1 cellular context compared by ENCODE assay signal in the genomic region with DNA sequence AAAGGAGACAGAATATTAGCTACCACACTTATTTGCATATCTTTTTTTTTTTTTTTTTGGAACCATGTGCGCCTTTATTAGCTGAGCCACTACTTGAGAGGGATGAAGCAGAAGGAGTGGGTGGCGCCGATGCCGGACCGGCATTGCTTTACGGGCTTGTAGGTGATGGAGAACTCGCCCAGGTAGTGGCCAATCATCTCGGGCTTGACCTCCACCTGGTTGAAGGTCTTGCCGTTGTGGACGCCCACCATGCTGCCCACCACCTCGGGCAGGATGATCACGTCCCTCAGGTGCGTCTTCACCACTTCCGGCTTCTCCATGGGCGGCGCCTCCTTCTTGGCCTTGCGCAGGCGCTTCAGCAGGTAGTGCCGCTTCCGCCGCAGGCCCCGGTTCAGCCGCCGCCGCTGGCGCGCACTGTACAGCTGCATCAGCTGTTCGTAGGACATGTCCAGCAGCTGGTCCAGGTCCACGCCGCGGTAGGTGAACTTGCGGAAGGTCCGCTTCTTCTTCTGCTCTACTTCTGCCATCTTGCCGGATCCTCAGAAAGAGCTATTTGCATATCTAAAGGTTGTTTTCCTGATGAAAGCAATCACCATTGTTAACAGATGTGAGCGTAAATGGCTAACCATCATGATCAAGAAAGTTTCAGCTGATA.
TF ChIP-seq lines count a peak whose summit lies in the region.

No MANE protein-coding gene starts in this region.

TF ChIP-seq in HEK293, 187 proteins besides CTCF, POLR2A, EP300 and RAD21 (continued from another document):
- TF ChIP-seq, protein P1, sequence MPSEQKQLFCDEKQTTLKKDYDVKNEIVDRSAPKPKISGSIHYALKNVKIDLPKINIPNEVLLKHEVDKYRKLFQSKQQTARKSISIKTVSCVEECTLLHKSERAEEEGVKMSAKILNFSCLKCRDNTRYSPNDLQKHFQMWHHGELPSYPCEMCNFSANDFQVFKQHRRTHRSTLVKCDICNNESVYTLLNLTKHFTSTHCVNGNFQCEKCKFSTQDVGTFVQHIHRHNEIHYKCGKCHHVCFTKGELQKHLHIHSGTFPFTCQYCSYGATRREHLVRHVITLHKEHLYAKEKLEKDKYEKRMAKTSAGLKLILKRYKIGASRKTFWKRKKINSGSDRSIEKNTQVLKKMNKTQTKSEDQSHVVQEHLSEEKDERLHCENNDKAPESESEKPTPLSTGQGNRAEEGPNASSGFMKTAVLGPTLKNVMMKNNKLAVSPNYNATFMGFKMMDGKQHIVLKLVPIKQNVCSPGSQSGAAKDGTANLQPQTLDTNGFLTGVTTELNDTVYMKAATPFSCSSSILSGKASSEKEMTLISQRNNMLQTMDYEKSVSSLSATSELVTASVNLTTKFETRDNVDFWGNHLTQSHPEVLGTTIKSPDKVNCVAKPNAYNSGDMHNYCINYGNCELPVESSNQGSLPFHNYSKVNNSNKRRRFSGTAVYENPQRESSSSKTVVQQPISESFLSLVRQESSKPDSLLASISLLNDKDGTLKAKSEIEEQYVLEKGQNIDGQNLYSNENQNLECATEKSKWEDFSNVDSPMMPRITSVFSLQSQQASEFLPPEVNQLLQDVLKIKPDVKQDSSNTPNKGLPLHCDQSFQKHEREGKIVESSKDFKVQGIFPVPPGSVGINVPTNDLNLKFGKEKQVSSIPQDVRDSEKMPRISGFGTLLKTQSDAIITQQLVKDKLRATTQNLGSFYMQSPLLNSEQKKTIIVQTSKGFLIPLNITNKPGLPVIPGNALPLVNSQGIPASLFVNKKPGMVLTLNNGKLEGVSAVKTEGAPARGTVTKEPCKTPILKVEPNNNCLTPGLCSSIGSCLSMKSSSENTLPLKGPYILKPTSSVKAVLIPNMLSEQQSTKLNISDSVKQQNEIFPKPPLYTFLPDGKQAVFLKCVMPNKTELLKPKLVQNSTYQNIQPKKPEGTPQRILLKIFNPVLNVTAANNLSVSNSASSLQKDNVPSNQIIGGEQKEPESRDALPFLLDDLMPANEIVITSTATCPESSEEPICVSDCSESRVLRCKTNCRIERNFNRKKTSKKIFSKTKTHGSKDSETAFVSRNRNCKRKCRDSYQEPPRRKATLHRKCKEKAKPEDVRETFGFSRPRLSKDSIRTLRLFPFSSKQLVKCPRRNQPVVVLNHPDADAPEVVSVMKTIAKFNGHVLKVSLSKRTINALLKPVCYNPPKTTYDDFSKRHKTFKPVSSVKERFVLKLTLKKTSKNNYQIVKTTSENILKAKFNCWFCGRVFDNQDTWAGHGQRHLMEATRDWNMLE (tag by site-specific recombination; conservative IDR thresholded peaks at IDR 0.05; ENCODE audit: low read depth) = peak; percentile 74
- TF ChIP-seq ZEB2 (tag by site-specific recombination; IDR thresholded peaks at IDR 0.05) (peak; percentile 31; the same call in 1 of the 2 replicates), ZNF335 (tag by site-specific recombination; conservative IDR thresholded peaks at IDR 0.05) (peak; percentile 66), SP2 (tag by site-specific recombination; IDR thresholded peaks at IDR 0.05) (peak; percentile 35; the same call in 1 of the 2 replicates)
- TF ChIP-seq, protein P2, sequence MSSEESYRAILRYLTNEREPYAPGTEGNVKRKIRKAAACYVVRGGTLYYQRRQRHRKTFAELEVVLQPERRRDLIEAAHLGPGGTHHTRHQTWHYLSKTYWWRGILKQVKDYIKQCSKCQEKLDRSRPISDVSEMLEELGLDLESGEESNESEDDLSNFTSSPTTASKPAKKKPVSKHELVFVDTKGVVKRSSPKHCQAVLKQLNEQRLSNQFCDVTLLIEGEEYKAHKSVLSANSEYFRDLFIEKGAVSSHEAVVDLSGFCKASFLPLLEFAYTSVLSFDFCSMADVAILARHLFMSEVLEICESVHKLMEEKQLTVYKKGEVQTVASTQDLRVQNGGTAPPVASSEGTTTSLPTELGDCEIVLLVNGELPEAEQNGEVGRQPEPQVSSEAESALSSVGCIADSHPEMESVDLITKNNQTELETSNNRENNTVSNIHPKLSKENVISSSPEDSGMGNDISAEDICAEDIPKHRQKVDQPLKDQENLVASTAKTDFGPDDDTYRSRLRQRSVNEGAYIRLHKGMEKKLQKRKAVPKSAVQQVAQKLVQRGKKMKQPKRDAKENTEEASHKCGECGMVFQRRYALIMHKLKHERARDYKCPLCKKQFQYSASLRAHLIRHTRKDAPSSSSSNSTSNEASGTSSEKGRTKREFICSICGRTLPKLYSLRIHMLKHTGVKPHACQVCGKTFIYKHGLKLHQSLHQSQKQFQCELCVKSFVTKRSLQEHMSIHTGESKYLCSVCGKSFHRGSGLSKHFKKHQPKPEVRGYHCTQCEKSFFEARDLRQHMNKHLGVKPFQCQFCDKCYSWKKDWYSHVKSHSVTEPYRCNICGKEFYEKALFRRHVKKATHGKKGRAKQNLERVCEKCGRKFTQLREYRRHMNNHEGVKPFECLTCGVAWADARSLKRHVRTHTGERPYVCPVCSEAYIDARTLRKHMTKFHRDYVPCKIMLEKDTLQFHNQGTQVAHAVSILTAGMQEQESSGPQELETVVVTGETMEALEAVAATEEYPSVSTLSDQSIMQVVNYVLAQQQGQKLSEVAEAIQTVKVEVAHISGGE (tag by site-specific recombination; conservative IDR thresholded peaks at IDR 0.05; ENCODE audit: low read depth) = peak; percentile 57; the same call in 1 of the 2 replicates
- TF ChIP-seq, protein P3, sequence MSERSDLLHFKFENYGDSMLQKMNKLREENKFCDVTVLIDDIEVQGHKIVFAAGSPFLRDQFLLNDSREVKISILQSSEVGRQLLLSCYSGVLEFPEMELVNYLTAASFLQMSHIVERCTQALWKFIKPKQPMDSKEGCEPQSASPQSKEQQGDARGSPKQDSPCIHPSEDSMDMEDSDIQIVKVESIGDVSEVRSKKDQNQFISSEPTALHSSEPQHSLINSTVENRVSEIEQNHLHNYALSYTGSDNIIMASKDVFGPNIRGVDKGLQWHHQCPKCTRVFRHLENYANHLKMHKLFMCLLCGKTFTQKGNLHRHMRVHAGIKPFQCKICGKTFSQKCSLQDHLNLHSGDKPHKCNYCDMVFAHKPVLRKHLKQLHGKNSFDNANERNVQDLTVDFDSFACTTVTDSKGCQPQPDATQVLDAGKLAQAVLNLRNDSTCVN (tag by site-specific recombination; optimal IDR thresholded peaks at IDR 0.05) = peak; percentile 28
